10 cellular contexts compared by ENCODE assay signal in the genomic region with DNA sequence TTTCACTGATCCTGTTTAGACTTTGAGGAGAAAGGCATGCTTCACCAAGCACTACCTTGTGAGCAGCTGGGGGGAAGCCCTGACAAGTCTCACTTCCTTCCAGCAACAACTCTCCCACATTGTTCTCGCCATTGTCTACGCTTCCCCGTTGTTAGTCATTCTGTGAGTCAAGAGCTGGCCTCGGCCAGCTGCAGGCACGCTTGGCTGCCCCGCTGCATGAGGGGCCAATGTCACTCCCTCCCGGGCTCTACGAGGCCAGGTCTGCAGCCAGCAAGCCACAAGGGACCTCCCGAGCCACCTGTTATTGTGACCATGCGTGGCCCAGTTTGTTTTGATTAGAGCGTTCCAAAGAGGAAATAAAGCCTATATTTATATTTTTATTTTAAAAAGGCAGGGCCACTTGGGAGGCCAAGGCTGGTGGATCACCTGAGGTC.
DNase-seq lines count a peak whose midpoint lies in the region; ATAC-seq, FAIRE-seq and TF ChIP-seq lines count a peak whose summit lies in the region.
"Had no signal": no experiment of that assay in that cellular context is flagged by ENCODE, and none has a peak within 500 bp of the region (broad histone marks: within the 10 kb centered on the region; RNA-seq: fewer than 3 reads in every experiment).

No MANE protein-coding gene starts in this region.

- H3K9me3 Mint-ChIP-seq in activated CD4-positive, alpha-beta T cell treated with anti-CD3 and anti-CD28 coated beads, Interleukin-2, amount 10 ng/mL, durations not matched to agents 7 days and 5 days: peaks cover 12% of the 10 kb centered on the region
- H3K9me3 Mint-ChIP-seq in natural killer cell: peaks cover 0 to 2% of the 10 kb centered on the region in 2 donors
- peaks cover 8% of the 10 kb centered on the region for H3K9me3 Mint-ChIP-seq in T-helper 2 cell treated with Interferon-gamma antibody and Interleukin-4, amounts not matched to agents 5 μg/mL and 100 μg/mL, for 36 hours

- DNase-seq in activated CD4-positive, alpha-beta T cell treated with anti-CD3 and anti-CD28 coated beads for 48 hours: peak; percentile 26
- no peak for DNase-seq in activated CD4-positive, alpha-beta T cell treated with anti-CD3 and anti-CD28 coated beads, Interleukin-2, amount 10 ng/mL, durations not matched to agents 7 days and 5 days
- DNase-seq in H54 (ENCODE audit: insufficient read length, low spot score) (peak; percentile 46), MG63 (peak; percentile 20), brain microvascular endothelial cell (peak; percentile 84), natural killer cell (no peak), erythroblast (lab: John Stamatoyannopoulos, UW) (no peak)
- no peak for DNase-seq in T-helper 2 cell treated with Interferon-gamma antibody and Interleukin-4, amounts not matched to agents 5 μg/mL and 100 μg/mL, for 36 hours (ENCODE audit: low spot score)

- peaks cover 8% of the 10 kb centered on the region for H3K36me3 Mint-ChIP-seq in activated CD4-positive, alpha-beta T cell treated with anti-CD3 and anti-CD28 coated beads, Interleukin-2, amount 10 ng/mL, durations not matched to agents 7 days and 5 days (ENCODE audit: low read depth)
- H3K36me3 Mint-ChIP-seq in natural killer cell: no peaks in the 10 kb centered on the region
- peaks cover 2% of the 10 kb centered on the region for H3K36me3 Mint-ChIP-seq in T-helper 2 cell treated with Interferon-gamma antibody and Interleukin-4, amounts not matched to agents 5 μg/mL and 100 μg/mL, for 36 hours (ENCODE audit: low read depth)

- intact Hi-C loops in natural killer cell (cut with micrococcal nuclease): no loop called here

- in situ Hi-C loops in brain microvascular endothelial cell (cut with HindIII; ENCODE audit: low pct_ligation_motif_present, low sequenced_read_pairs): no loop called here

- H3K4me1 Mint-ChIP-seq in activated CD4-positive, alpha-beta T cell treated with anti-CD3 and anti-CD28 coated beads, Interleukin-2, amount 10 ng/mL, durations not matched to agents 7 days and 5 days: peaks cover 14% of the 10 kb centered on the region
- H3K4me1 Mint-ChIP-seq in natural killer cell: no peaks in the 10 kb centered on the region
- H3K4me1 Mint-ChIP-seq in T-helper 2 cell treated with Interferon-gamma antibody and Interleukin-4, amounts not matched to agents 5 μg/mL and 100 μg/mL, for 36 hours (ENCODE audit: low read depth): peaks cover 6% of the 10 kb centered on the region

- TF ChIP-seq CTCF in brain microvascular endothelial cell (IDR thresholded peaks at IDR 0.05; ENCODE audit: low read depth, low read length, missing control alignments) (no peak), natural killer cell (IDR thresholded peaks at IDR 0.05) (no peak)

- ATAC-seq in natural killer cell: peak in 2 of 3 donors; percentile 48 to 52

- H3K27me3 ChIP-seq in MG63 (no peaks in the 10 kb centered on the region), brain microvascular endothelial cell (replicated peaks) (no peaks in the 10 kb centered on the region)

- H3K4me3 Mint-ChIP-seq in activated CD4-positive, alpha-beta T cell treated with anti-CD3 and anti-CD28 coated beads, Interleukin-2, amount 10 ng/mL, durations not matched to agents 7 days and 5 days: no peak overlapping the region
- H3K4me3 Mint-ChIP-seq in natural killer cell: no peak overlapping the region
- H3K4me3 Mint-ChIP-seq in T-helper 2 cell treated with Interferon-gamma antibody and Interleukin-4, amounts not matched to agents 5 μg/mL and 100 μg/mL, for 36 hours: no peak overlapping the region

- CTCF ChIA-PET in activated CD4-positive, alpha-beta T cell treated with anti-CD3 and anti-CD28 coated beads, Interleukin-2, amount 10 ng/mL, durations not matched to agents 7 days and 5 days (lab: Charles Lee): no interaction called here

- H3K27ac Mint-ChIP-seq in activated CD4-positive, alpha-beta T cell treated with anti-CD3 and anti-CD28 coated beads, Interleukin-2, amount 10 ng/mL, durations not matched to agents 7 days and 5 days: no peak overlapping the region
- no peak overlapping the region for H3K27ac Mint-ChIP-seq in natural killer cell
- no peak overlapping the region for H3K27ac Mint-ChIP-seq in T-helper 2 cell treated with Interferon-gamma antibody and Interleukin-4, amounts not matched to agents 5 μg/mL and 100 μg/mL, for 36 hours

- H3K9me3 ChIP-seq in MG63: no peaks in the 10 kb centered on the region

- H3K36me3 ChIP-seq in MG63 (no peaks in the 10 kb centered on the region), brain microvascular endothelial cell (replicated peaks) (no peaks in the 10 kb centered on the region)

- FAIRE-seq in H54 (lab: Jason Lieb, UNC): peak; percentile 95

- peak overlapping the region; percentile 59 for H3K27ac ChIP-seq in brain microvascular endothelial cell
- H3K27ac ChIP-seq: C4-2B, parathyroid adenoma had no signal

- no peaks in the 10 kb centered on the region for H3K27me3 Mint-ChIP-seq in activated CD4-positive, alpha-beta T cell treated with anti-CD3 and anti-CD28 coated beads, Interleukin-2, amount 10 ng/mL, durations not matched to agents 7 days and 5 days
- peaks cover 0 to 7% of the 10 kb centered on the region in 2 donors for H3K27me3 Mint-ChIP-seq in natural killer cell (ENCODE audit: low read depth in 2 of 2)
- H3K27me3 Mint-ChIP-seq in T-helper 2 cell treated with Interferon-gamma antibody and Interleukin-4, amounts not matched to agents 5 μg/mL and 100 μg/mL, for 36 hours (ENCODE audit: low read depth): no peaks in the 10 kb centered on the region

- POLR2A ChIA-PET in activated CD4-positive, alpha-beta T cell treated with anti-CD3 and anti-CD28 coated beads, Interleukin-2, amount 10 ng/mL, durations not matched to agents 7 days and 5 days (lab: Charles Lee): no interaction called here

- TF ChIP-seq POLR2A in H54 (IDR thresholded peaks at IDR 0.05; ENCODE audit: low read depth, low read length) (no peak), erythroblast (IDR thresholded peaks at IDR 0.05; ENCODE audit: low read length) (no peak)

- no peak overlapping the region for H3K4me3 ChIP-seq in MG63
- no peak overlapping the region for H3K4me3 ChIP-seq in brain microvascular endothelial cell (ENCODE audit: low read depth, low read length)

Comparison
In these comparisons a context has a peak if more than half of its experiments do, and no peak if none do; other contexts are left out.
1. DNase-seq: peak in activated CD4-positive, alpha-beta T cell treated with anti-CD3 and anti-CD28 coated beads for 48 hours (single experiment), H54 (single experiment), MG63 (single experiment) and brain microvascular endothelial cell (single experiment); none in activated CD4-positive, alpha-beta T cell treated with anti-CD3 and anti-CD28 coated beads, Interleukin-2, amount 10 ng/mL, durations not matched to agents 7 days and 5 days (single experiment), natural killer cell (single experiment), erythroblast (0 of 2) and T-helper 2 cell treated with Interferon-gamma antibody and Interleukin-4, amounts not matched to agents 5 μg/mL and 100 μg/mL, for 36 hours (single experiment).